ENCODE assay signal across 1 cellular context in the genomic region with DNA sequence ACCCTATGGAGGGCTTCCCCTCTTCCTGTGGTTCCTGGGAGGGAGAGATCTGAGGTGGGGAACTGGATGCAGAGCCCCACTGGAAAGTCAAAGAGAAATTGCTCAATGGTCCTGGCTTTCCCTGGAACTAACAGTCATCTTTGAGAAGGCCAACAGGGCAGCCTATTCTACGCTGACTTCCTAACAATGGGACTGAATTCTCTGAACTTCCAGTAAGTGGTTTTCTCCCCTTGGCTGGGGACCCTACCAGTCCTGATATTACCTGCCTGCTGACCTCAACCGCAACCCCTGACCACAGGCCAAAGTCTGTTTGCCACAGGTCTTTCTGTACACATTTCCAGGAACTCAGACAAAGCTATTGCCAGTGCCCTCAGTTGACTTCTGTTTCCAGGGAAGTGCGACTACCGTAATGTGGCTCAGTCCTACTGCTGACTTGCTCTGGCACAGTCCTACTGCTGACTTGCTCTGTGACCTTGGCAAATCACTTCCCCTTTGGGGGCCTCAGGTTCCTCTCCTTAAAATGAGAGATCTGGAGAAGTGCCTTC.
TF ChIP-seq lines count a peak whose summit lies in the region.

No MANE protein-coding gene starts in this region.

TF ChIP-seq in HepG2, 621 proteins besides CTCF, POLR2A, EP300 and RAD21 (continued from another document and continues in another):
- TF ChIP-seq, protein P1, sequence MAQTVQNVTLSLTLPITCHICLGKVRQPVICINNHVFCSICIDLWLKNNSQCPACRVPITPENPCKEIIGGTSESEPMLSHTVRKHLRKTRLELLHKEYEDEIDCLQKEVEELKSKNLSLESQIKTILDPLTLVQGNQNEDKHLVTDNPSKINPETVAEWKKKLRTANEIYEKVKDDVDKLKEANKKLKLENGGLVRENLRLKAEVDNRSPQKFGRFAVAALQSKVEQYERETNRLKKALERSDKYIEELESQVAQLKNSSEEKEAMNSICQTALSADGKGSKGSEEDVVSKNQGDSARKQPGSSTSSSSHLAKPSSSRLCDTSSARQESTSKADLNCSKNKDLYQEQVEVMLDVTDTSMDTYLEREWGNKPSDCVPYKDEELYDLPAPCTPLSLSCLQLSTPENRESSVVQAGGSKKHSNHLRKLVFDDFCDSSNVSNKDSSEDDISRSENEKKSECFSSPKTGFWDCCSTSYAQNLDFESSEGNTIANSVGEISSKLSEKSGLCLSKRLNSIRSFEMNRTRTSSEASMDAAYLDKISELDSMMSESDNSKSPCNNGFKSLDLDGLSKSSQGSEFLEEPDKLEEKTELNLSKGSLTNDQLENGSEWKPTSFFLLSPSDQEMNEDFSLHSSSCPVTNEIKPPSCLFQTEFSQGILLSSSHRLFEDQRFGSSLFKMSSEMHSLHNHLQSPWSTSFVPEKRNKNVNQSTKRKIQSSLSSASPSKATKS (CRISPR knock-in tag; IDR thresholded peaks at IDR 0.05), result peak; percentile 27; the same call in 1 of the 2 replicates
- TF ChIP-seq, protein P2, sequence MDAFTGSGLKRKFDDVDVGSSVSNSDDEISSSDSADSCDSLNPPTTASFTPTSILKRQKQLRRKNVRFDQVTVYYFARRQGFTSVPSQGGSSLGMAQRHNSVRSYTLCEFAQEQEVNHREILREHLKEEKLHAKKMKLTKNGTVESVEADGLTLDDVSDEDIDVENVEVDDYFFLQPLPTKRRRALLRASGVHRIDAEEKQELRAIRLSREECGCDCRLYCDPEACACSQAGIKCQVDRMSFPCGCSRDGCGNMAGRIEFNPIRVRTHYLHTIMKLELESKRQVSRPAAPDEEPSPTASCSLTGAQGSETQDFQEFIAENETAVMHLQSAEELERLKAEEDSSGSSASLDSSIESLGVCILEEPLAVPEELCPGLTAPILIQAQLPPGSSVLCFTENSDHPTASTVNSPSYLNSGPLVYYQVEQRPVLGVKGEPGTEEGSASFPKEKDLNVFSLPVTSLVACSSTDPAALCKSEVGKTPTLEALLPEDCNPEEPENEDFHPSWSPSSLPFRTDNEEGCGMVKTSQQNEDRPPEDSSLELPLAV (CRISPR knock-in tag; conservative IDR thresholded peaks at IDR 0.05; ENCODE audit: low read depth), result no peak
- TF ChIP-seq, protein P3, sequence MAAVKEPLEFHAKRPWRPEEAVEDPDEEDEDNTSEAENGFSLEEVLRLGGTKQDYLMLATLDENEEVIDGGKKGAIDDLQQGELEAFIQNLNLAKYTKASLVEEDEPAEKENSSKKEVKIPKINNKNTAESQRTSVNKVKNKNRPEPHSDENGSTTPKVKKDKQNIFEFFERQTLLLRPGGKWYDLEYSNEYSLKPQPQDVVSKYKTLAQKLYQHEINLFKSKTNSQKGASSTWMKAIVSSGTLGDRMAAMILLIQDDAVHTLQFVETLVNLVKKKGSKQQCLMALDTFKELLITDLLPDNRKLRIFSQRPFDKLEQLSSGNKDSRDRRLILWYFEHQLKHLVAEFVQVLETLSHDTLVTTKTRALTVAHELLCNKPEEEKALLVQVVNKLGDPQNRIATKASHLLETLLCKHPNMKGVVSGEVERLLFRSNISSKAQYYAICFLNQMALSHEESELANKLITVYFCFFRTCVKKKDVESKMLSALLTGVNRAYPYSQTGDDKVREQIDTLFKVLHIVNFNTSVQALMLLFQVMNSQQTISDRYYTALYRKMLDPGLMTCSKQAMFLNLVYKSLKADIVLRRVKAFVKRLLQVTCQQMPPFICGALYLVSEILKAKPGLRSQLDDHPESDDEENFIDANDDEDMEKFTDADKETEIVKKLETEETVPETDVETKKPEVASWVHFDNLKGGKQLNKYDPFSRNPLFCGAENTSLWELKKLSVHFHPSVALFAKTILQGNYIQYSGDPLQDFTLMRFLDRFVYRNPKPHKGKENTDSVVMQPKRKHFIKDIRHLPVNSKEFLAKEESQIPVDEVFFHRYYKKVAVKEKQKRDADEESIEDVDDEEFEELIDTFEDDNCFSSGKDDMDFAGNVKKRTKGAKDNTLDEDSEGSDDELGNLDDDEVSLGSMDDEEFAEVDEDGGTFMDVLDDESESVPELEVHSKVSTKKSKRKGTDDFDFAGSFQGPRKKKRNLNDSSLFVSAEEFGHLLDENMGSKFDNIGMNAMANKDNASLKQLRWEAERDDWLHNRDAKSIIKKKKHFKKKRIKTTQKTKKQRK (IDR thresholded peaks at IDR 0.05; ENCODE audit: low read length), result no peak
- no peak for TF ChIP-seq REXO4 (CRISPR knock-in tag; IDR thresholded peaks at IDR 0.05; ENCODE audit: borderline replicate concordance)
- TF ChIP-seq GATAD2A (CRISPR knock-in tag; IDR thresholded peaks at IDR 0.05), result peak; percentile 99
- TF ChIP-seq REL (CRISPR knock-in tag; conservative IDR thresholded peaks at IDR 0.05), result no peak
- TF ChIP-seq, protein P4, sequence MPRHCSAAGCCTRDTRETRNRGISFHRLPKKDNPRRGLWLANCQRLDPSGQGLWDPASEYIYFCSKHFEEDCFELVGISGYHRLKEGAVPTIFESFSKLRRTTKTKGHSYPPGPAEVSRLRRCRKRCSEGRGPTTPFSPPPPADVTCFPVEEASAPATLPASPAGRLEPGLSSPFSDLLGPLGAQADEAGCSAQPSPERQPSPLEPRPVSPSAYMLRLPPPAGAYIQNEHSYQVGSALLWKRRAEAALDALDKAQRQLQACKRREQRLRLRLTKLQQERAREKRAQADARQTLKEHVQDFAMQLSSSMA (CRISPR knock-in tag; IDR thresholded peaks at IDR 0.05), result no peak
- peak; percentile 97 for TF ChIP-seq ZEB1 (IDR thresholded peaks at IDR 0.05; ENCODE audit: insufficient replicate concordance, low read depth)
- TF ChIP-seq, protein P5, sequence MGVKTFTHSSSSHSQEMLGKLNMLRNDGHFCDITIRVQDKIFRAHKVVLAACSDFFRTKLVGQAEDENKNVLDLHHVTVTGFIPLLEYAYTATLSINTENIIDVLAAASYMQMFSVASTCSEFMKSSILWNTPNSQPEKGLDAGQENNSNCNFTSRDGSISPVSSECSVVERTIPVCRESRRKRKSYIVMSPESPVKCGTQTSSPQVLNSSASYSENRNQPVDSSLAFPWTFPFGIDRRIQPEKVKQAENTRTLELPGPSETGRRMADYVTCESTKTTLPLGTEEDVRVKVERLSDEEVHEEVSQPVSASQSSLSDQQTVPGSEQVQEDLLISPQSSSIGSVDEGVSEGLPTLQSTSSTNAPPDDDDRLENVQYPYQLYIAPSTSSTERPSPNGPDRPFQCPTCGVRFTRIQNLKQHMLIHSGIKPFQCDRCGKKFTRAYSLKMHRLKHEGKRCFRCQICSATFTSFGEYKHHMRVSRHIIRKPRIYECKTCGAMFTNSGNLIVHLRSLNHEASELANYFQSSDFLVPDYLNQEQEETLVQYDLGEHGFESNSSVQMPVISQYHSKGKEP (CRISPR knock-in tag; IDR thresholded peaks at IDR 0.05), result no peak
- peak; percentile 92; the same call in 1 of the 2 replicates for TF ChIP-seq TARDBP (CRISPR knock-in tag; IDR thresholded peaks at IDR 0.05)
- no peak for TF ChIP-seq MYNN (CRISPR knock-in tag; IDR thresholded peaks at IDR 0.05; ENCODE audit: low read depth)
- no peak for TF ChIP-seq ATF7 (IDR thresholded peaks at IDR 0.05)
- TF ChIP-seq ATF7 (CRISPR knock-in tag; IDR thresholded peaks at IDR 0.05), result peak; percentile 88
- 0 out of 2 replicates have a peak, but pooled peaks have one; percentile 71 for TF ChIP-seq KLF13 (CRISPR knock-in tag; IDR thresholded peaks at IDR 0.05)
- no peak for TF ChIP-seq SP140L (CRISPR knock-in tag; IDR thresholded peaks at IDR 0.05; ENCODE audit: borderline replicate concordance)
- TF ChIP-seq ZNF678 (CRISPR knock-in tag; IDR thresholded peaks at IDR 0.05), result no peak
- no peak for TF ChIP-seq ZNF230 (CRISPR knock-in tag; IDR thresholded peaks at IDR 0.05)
- TF ChIP-seq, protein P6, sequence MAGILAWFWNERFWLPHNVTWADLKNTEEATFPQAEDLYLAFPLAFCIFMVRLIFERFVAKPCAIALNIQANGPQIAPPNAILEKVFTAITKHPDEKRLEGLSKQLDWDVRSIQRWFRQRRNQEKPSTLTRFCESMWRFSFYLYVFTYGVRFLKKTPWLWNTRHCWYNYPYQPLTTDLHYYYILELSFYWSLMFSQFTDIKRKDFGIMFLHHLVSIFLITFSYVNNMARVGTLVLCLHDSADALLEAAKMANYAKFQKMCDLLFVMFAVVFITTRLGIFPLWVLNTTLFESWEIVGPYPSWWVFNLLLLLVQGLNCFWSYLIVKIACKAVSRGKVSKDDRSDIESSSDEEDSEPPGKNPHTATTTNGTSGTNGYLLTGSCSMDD (CRISPR knock-in tag; IDR thresholded peaks at IDR 0.05), result no peak
- no peak for TF ChIP-seq ZNF792 (CRISPR knock-in tag; IDR thresholded peaks at IDR 0.05)
- TF ChIP-seq YEATS2 (CRISPR knock-in tag; IDR thresholded peaks at IDR 0.05; ENCODE audit: borderline replicate concordance), result peak; percentile 41; the same call in 1 of the 2 replicates
- no peak for TF ChIP-seq NFRKB (IDR thresholded peaks at IDR 0.05)
- TF ChIP-seq, protein P7, sequence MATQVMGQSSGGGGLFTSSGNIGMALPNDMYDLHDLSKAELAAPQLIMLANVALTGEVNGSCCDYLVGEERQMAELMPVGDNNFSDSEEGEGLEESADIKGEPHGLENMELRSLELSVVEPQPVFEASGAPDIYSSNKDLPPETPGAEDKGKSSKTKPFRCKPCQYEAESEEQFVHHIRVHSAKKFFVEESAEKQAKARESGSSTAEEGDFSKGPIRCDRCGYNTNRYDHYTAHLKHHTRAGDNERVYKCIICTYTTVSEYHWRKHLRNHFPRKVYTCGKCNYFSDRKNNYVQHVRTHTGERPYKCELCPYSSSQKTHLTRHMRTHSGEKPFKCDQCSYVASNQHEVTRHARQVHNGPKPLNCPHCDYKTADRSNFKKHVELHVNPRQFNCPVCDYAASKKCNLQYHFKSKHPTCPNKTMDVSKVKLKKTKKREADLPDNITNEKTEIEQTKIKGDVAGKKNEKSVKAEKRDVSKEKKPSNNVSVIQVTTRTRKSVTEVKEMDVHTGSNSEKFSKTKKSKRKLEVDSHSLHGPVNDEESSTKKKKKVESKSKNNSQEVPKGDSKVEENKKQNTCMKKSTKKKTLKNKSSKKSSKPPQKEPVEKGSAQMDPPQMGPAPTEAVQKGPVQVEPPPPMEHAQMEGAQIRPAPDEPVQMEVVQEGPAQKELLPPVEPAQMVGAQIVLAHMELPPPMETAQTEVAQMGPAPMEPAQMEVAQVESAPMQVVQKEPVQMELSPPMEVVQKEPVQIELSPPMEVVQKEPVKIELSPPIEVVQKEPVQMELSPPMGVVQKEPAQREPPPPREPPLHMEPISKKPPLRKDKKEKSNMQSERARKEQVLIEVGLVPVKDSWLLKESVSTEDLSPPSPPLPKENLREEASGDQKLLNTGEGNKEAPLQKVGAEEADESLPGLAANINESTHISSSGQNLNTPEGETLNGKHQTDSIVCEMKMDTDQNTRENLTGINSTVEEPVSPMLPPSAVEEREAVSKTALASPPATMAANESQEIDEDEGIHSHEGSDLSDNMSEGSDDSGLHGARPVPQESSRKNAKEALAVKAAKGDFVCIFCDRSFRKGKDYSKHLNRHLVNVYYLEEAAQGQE (IDR thresholded peaks at IDR 0.05; ENCODE audit: borderline replicate concordance in 1 of 2, low read depth in 1 of 2, low read length in 2 of 2), result peak in 1 of 2 experiments; percentile 78; a peak in 1 of 4 replicates
- TF ChIP-seq AGO1 (IDR thresholded peaks at IDR 0.05; ENCODE audit: low read depth, low read length, poor library complexity, severe bottlenecking), result no peak
- TF ChIP-seq PAF1 (CRISPR knock-in tag; IDR thresholded peaks at IDR 0.05), result no peak
- TF ChIP-seq ZNF598 (CRISPR knock-in tag; IDR thresholded peaks at IDR 0.05; ENCODE audit: borderline replicate concordance), result no peak
- TF ChIP-seq, protein P8, sequence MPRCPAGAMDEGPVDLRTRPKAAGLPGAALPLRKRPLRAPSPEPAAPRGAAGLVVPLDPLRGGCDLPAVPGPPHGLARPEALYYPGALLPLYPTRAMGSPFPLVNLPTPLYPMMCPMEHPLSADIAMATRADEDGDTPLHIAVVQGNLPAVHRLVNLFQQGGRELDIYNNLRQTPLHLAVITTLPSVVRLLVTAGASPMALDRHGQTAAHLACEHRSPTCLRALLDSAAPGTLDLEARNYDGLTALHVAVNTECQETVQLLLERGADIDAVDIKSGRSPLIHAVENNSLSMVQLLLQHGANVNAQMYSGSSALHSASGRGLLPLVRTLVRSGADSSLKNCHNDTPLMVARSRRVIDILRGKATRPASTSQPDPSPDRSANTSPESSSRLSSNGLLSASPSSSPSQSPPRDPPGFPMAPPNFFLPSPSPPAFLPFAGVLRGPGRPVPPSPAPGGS (CRISPR knock-in tag; IDR thresholded peaks at IDR 0.05), result peak; percentile 73; the same call in 1 of the 2 replicates
- no peak for TF ChIP-seq RBM22 (optimal IDR thresholded peaks at IDR 0.05; ENCODE audit: low read length)
- no peak for TF ChIP-seq SCMH1 (CRISPR knock-in tag; IDR thresholded peaks at IDR 0.05; ENCODE audit: borderline replicate concordance)
- peak; percentile 64 for TF ChIP-seq NKX3-1 (CRISPR knock-in tag; IDR thresholded peaks at IDR 0.05)
- TF ChIP-seq, protein P9, sequence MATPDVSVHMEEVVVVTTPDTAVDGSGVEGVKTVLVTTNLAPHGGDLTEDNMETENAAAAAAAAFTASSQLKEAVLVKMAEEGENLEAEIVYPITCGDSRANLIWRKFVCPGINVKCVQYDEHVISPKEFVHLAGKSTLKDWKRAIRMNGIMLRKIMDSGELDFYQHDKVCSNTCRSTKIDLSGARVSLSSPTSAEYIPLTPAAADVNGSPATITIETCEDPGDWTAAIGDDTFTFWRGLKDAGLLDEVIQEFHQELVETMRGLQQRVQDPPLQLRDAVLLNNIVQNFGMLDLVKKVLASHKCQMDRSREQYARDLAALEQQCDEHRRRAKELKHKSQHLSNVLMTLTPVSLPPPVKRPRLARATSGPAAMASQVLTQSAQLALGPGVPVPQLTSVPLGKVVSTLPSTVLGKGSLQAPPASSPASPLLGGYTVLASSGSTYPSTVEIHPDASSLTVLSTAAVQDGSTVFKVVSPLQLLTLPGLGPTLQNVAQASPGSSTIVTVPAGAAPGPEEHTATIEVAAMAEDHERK (CRISPR knock-in tag; IDR thresholded peaks at IDR 0.05; ENCODE audit: low read depth), result no peak
- TF ChIP-seq, protein P10, sequence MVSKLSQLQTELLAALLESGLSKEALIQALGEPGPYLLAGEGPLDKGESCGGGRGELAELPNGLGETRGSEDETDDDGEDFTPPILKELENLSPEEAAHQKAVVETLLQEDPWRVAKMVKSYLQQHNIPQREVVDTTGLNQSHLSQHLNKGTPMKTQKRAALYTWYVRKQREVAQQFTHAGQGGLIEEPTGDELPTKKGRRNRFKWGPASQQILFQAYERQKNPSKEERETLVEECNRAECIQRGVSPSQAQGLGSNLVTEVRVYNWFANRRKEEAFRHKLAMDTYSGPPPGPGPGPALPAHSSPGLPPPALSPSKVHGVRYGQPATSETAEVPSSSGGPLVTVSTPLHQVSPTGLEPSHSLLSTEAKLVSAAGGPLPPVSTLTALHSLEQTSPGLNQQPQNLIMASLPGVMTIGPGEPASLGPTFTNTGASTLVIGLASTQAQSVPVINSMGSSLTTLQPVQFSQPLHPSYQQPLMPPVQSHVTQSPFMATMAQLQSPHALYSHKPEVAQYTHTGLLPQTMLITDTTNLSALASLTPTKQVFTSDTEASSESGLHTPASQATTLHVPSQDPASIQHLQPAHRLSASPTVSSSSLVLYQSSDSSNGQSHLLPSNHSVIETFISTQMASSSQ (IDR thresholded peaks at IDR 0.05; ENCODE audit: low read depth), result peak; percentile 89
- TF ChIP-seq, protein P10 (CRISPR knock-in tag; IDR thresholded peaks at IDR 0.05; ENCODE audit: borderline replicate concordance), result peak; percentile 99
